ENCODE assay signal across 20 cellular contexts in genomic region chr1:55420866-55421265, GRCh38.
DNase-seq lines count a peak whose midpoint lies in the region; ATAC-seq and TF ChIP-seq lines count a peak whose summit lies in the region.
"Had no signal": no experiment of that assay in that cellular context is flagged by ENCODE, and none has a peak within 500 bp of the region (broad histone marks: within the 10 kb centered on the region; RNA-seq: fewer than 3 reads in every experiment).

No MANE protein-coding gene starts in this region.

- no peak overlapping the region for H3K27ac Mint-ChIP-seq in stimulated activated effector memory CD8-positive, alpha-beta T cell treated with anti-CD3 and anti-CD28 coated beads, Interleukin-12 subunit alpha, Interleukin-12 subunit beta, amount 100 ng/mL, for 72 hours
- H3K27ac Mint-ChIP-seq: activated naive CD4-positive, alpha-beta T cell treated with anti-CD3 and anti-CD28 coated beads, Interleukin-2, amount 50 U/mL, for 72 hours; H9 had no signal

- ATAC-seq in stimulated activated effector memory CD8-positive, alpha-beta T cell treated with anti-CD3 and anti-CD28 coated beads, Interleukin-12 subunit alpha, Interleukin-12 subunit beta, amount 100 ng/mL, for 72 hours, result peak; percentile 57
- ATAC-seq: left lung, Panc1 had no signal

- no peak overlapping the region for H3K9ac ChIP-seq in fibroblast of lung (ENCODE audit: insufficient read depth, low read length)
- H3K9ac ChIP-seq: BLaER1 had no signal

- CTCF ChIA-PET in PC-9 (lab: Charles Lee), result no interaction called here

- no peaks in the 10 kb centered on the region for H3K9me2 ChIP-seq in PC-9 (ENCODE audit: insufficient read depth)

- intact Hi-C loops in PC-9 (cut with micrococcal nuclease; ENCODE audit: unreplicated experiment), result no loop called here

- H3F3A ChIP-seq in PC-9 (ENCODE audit: insufficient read depth, low read depth), result 0 out of 2 replicates have a peak, but pooled peaks cover 4% of the 10 kb centered on the region

- H3K4me3 Mint-ChIP-seq in stimulated activated effector memory CD8-positive, alpha-beta T cell treated with anti-CD3 and anti-CD28 coated beads, Interleukin-12 subunit alpha, Interleukin-12 subunit beta, amount 100 ng/mL, for 72 hours, result no peak overlapping the region
- H3K4me3 Mint-ChIP-seq: H9 had no signal

- H3K36me3 Mint-ChIP-seq in stimulated activated effector memory CD8-positive, alpha-beta T cell treated with anti-CD3 and anti-CD28 coated beads, Interleukin-12 subunit alpha, Interleukin-12 subunit beta, amount 100 ng/mL, for 72 hours, result no peaks in the 10 kb centered on the region
- H3K36me3 Mint-ChIP-seq: activated naive CD4-positive, alpha-beta T cell treated with anti-CD3 and anti-CD28 coated beads, Interleukin-2, amount 50 U/mL, for 72 hours had no signal

- H3K4me1 ChIP-seq in PC-9 (replicated peaks; ENCODE audit: insufficient read depth) (peaks cover 22% of the 10 kb centered on the region), fibroblast of lung (ENCODE audit: control insufficient read depth, extremely low read depth, insufficient read depth, low read length) (peaks cover 4% of the 10 kb centered on the region)
- H3K4me1 ChIP-seq: left lung had no signal

- H3K4me1 Mint-ChIP-seq in stimulated activated effector memory CD8-positive, alpha-beta T cell treated with anti-CD3 and anti-CD28 coated beads, Interleukin-12 subunit alpha, Interleukin-12 subunit beta, amount 100 ng/mL, for 72 hours, result no peaks in the 10 kb centered on the region
- H3K4me1 Mint-ChIP-seq: H9 had no signal

- H3K9me3 Mint-ChIP-seq in stimulated activated effector memory CD8-positive, alpha-beta T cell treated with anti-CD3 and anti-CD28 coated beads, Interleukin-12 subunit alpha, Interleukin-12 subunit beta, amount 100 ng/mL, for 72 hours, result no peaks in the 10 kb centered on the region

- POLR2A ChIA-PET in PC-9 (lab: Charles Lee; ENCODE audit: unreplicated experiment), result interaction anchor here (0.7 kb wide), 1 partner anchor 8 kb away, joined by 4 read pairs; no protein-coding TSS in a partner anchor

- no peaks in the 10 kb centered on the region for H3K79me2 ChIP-seq in PC-9 (ENCODE audit: low read depth)
- no peaks in the 10 kb centered on the region for H3K79me2 ChIP-seq in fibroblast of lung (ENCODE audit: control insufficient read depth, insufficient read depth, low read length)

- peaks cover 4% of the 10 kb centered on the region; the same call in 1 of the 2 replicates for H3K9me3 ChIP-seq in PC-9 (ENCODE audit: insufficient read depth, low read depth)
- no peaks in the 10 kb centered on the region for H3K9me3 ChIP-seq in fibroblast of lung (ENCODE audit: control insufficient read depth, insufficient read depth, low read depth, low read length)
- H3K9me3 ChIP-seq: BLaER1 had no signal

- H3K36me3 ChIP-seq in PC-9 (ENCODE audit: low read depth) (no peaks in the 10 kb centered on the region), fibroblast of lung (ENCODE audit: control insufficient read depth, insufficient read depth, low read length) (no peaks in the 10 kb centered on the region)
- H3K36me3 ChIP-seq: BLaER1, brain microvascular endothelial cell, left lung, ovary had no signal

- H4K20me1 ChIP-seq in PC-9 (ENCODE audit: insufficient read depth), result no peaks in the 10 kb centered on the region
- no peaks in the 10 kb centered on the region for H4K20me1 ChIP-seq in fibroblast of lung (ENCODE audit: control insufficient read depth, extremely low read depth, insufficient read depth, low read length)
- H4K20me1 ChIP-seq: BLaER1 had no signal

- H3K27ac ChIP-seq in PC-9 (peak overlapping the region; percentile 76), fibroblast of lung (ENCODE audit: insufficient read depth, low read length) (no peak overlapping the region)
- H3K27ac ChIP-seq: BLaER1, brain microvascular endothelial cell, left lung, ovary had no signal

- no peak overlapping the region for H3K4me3 ChIP-seq in PC-9
- H3K4me3 ChIP-seq in fibroblast of lung (replicated peaks in 1 of 4; ENCODE audit: control extremely low read depth in 1 of 4, insufficient read depth in 1 of 4, low read depth in 3 of 4, low read length in 4 of 4), result no peak overlapping the region
- H3K4me3 ChIP-seq: BLaER1, left lung, ovary had no signal

- no peak for TF ChIP-seq CTCF in PC-9 (conservative IDR thresholded peaks at IDR 0.05)
- TF ChIP-seq CTCF in fibroblast of lung (conservative IDR thresholded peaks at IDR 0.05 in 1 of 2, IDR thresholded peaks at IDR 0.05 in 1 of 2; ENCODE audit: low read depth in 1 of 2, low read length in 2 of 2), result no peak

- peak overlapping the region; percentile 56 for H2AFZ ChIP-seq in PC-9
- H2AFZ ChIP-seq in fibroblast of lung (ENCODE audit: low read length), result peak overlapping the region; percentile 37

- H3K4me2 ChIP-seq in PC-9 (peak overlapping the region; percentile 44), fibroblast of lung (ENCODE audit: extremely low read depth, insufficient read depth, low read length) (no peak overlapping the region)
- H3K4me2 ChIP-seq: BLaER1 had no signal

- H3K27me3 ChIP-seq in PC-9 (ENCODE audit: insufficient read depth, low read depth) (no peaks in the 10 kb centered on the region), fibroblast of lung (ENCODE audit: control insufficient read depth, insufficient read depth, low read length) (no peaks in the 10 kb centered on the region)
- H3K27me3 ChIP-seq: BLaER1, brain microvascular endothelial cell, ovary had no signal

- DNase-seq in EH (ENCODE audit: low read depth), result peak; percentile 73
- no peak for DNase-seq in PC-9
- peak; percentile 32 to 36 for DNase-seq in fibroblast of lung (ENCODE audit: low read depth in 2 of 2)
- DNase-seq in stimulated activated effector memory CD8-positive, alpha-beta T cell treated with anti-CD3 and anti-CD28 coated beads, Interleukin-12 subunit alpha, Interleukin-12 subunit beta, amount 100 ng/mL, for 72 hours (ENCODE audit: low spot score in 2 of 2), result no peak
- DNase-seq in activated effector memory CD4-positive, alpha-beta T cell treated with anti-CD3 and anti-CD28 coated beads, Interleukin-2, amount 50 U/mL, for 16 hours, result no peak
- no peak for DNase-seq in activated CD4-positive, alpha-beta T cell treated with anti-CD3 and anti-CD28 coated beads, Interleukin-2, amount 50 U/mL, for 48 hours
- DNase-seq in inferior parietal cortex (ENCODE audit: extremely low spot score), result no peak
- DNase-seq: activated CD4-positive, alpha-beta T cell treated with anti-CD3 and anti-CD28 coated beads, Interleukin-2, amount 50 U/mL, for 1 hour; activated T-cell treated with anti-CD3 and anti-CD28 coated beads, Interleukin-2, amount 50 U/mL, for 1 hour; brain microvascular endothelial cell; DMS 273 treated with DMSO at 0.1 percent for 48 hours; H9; Karpas-422; left lung; ovary; stimulated activated CD4-positive, alpha-beta T cell treated with anti-CD3 and anti-CD28 coated beads, Interleukin-2, amount 100 ng/mL, for 24 hours; substantia nigra had no signal

- no TSS peak for BruUV-seq in PC-9 (replicated peaks; lab: Mats Ljungman, UMichigan)

Comparison
In these comparisons a context has a peak if more than half of its experiments do, and no peak if none do; other contexts are left out.
1. DNase-seq: peak in EH (single experiment) and fibroblast of lung (2 of 2); none in PC-9 (0 of 2), stimulated activated effector memory CD8-positive, alpha-beta T cell treated with anti-CD3 and anti-CD28 coated beads, Interleukin-12 subunit alpha, Interleukin-12 subunit beta, amount 100 ng/mL, for 72 hours (0 of 2), activated effector memory CD4-positive, alpha-beta T cell treated with anti-CD3 and anti-CD28 coated beads, Interleukin-2, amount 50 U/mL, for 16 hours (single experiment), activated CD4-positive, alpha-beta T cell treated with anti-CD3 and anti-CD28 coated beads, Interleukin-2, amount 50 U/mL, for 48 hours (0 of 2) and inferior parietal cortex (single experiment).